8 cellular contexts compared by ENCODE assay signal in the genomic region with DNA sequence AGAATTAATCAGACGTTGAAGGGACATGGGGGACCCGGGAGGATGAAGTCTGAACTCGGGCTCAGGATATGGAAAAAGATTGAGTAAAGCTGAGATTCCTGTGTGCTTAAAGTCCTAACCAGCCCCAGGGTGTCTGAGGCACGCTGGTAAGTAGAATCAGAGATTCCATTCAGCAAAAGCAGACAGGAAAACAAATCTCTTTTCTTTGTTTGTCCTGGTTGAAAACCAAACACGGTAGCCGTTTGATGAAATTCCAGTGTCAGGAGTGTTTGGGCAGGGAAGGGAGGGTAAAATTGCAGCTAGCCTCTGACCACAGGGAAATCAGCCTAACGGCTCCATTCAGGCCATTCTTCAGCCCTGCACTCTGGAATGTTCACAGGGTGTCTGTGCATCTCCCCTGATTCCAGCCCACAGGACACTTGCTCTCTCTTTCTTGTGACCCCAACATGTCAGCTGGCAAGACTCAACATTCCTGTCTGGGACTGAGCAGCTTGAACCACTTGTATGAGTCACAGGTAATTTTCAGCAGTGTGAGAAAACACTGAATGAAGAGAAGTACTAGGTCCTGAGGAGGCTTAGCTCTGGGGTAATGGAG. TPM values are rescaled to one million over a fixed set of nuclear protein-coding genes. Genes with fewer than 3 reads are reported as not detected.
DNase-seq lines count a peak whose midpoint lies in the region; ATAC-seq and TF ChIP-seq lines count a peak whose summit lies in the region.

No MANE protein-coding gene starts in this region.

- H3K4me3 ChIP-seq in HEK293 (ENCODE audit: low read depth, low read length) (no peak overlapping the region), hepatocyte (no peak overlapping the region)

- no peaks in the 10 kb centered on the region for H3K9me2 ChIP-seq in hepatocyte (replicated peaks; ENCODE audit: insufficient read depth)

- no peaks in the 10 kb centered on the region for H3K27me3 ChIP-seq in hepatocyte

- no peaks in the 10 kb centered on the region for H3K79me2 ChIP-seq in hepatocyte

- POLR2A ChIA-PET in HEK293 (lab: Yijun Ruan, JAX), result interaction anchor here (0.5 to 0.9 kb wide), 2 partner anchors 10 to 110 kb away, joined by 3 to 4 read pairs; no protein-coding TSS in a partner anchor

- H3K9me3 Mint-ChIP-seq in activated T-helper 2 cell treated with anti-CD3 and anti-CD28 coated beads, Interferon-gamma antibody, Interleukin-2, Interleukin-4, amounts not matched to agents 10 μg/mL and 5 μg/mL and 100 μg/mL, durations not matched to agents 14 hours and 24 hours and 36 hours, result no peaks in the 10 kb centered on the region
- no peaks in the 10 kb centered on the region for H3K9me3 Mint-ChIP-seq in stimulated activated effector memory CD8-positive, alpha-beta T cell treated with anti-CD3 and anti-CD28 coated beads, Interleukin-12 subunit alpha, Interleukin-12 subunit beta, amount 100 ng/mL, for 72 hours

- intact Hi-C loops in activated T-helper 2 cell treated with anti-CD3 and anti-CD28 coated beads, Interferon-gamma antibody, Interleukin-2, Interleukin-4, amounts not matched to agents 10 μg/mL and 5 μg/mL and 100 μg/mL, durations not matched to agents 14 hours and 24 hours and 36 hours (cut with micrococcal nuclease), result loop anchor here (5.0 kb wide), 1 partner anchor 315 kb away; a partner anchor contains a TSS

- H3K27ac Mint-ChIP-seq in activated T-helper 2 cell treated with anti-CD3 and anti-CD28 coated beads, Interferon-gamma antibody, Interleukin-2, Interleukin-4, amounts not matched to agents 10 μg/mL and 5 μg/mL and 100 μg/mL, durations not matched to agents 14 hours and 24 hours and 36 hours, result peak overlapping the region; percentile 88
- peak overlapping the region; percentile 97 for H3K27ac Mint-ChIP-seq in stimulated activated effector memory CD8-positive, alpha-beta T cell treated with anti-CD3 and anti-CD28 coated beads, Interleukin-12 subunit alpha, Interleukin-12 subunit beta, amount 100 ng/mL, for 72 hours

- no peaks in the 10 kb centered on the region for H4K20me1 ChIP-seq in hepatocyte (ENCODE audit: insufficient read depth, poor library complexity, severe bottlenecking)

- H3K4me1 Mint-ChIP-seq in activated T-helper 2 cell treated with anti-CD3 and anti-CD28 coated beads, Interferon-gamma antibody, Interleukin-2, Interleukin-4, amounts not matched to agents 10 μg/mL and 5 μg/mL and 100 μg/mL, durations not matched to agents 14 hours and 24 hours and 36 hours (ENCODE audit: low read depth), result peaks cover 29% of the 10 kb centered on the region
- H3K4me1 Mint-ChIP-seq in stimulated activated effector memory CD8-positive, alpha-beta T cell treated with anti-CD3 and anti-CD28 coated beads, Interleukin-12 subunit alpha, Interleukin-12 subunit beta, amount 100 ng/mL, for 72 hours, result peaks cover 21% of the 10 kb centered on the region

- CTCF ChIA-PET in HEK293 (lab: Yijun Ruan, JAX), result interaction anchor here (0.5 to 1.3 kb wide), 4 partner anchors 17 to 980 kb away, joined by 3 to 8 read pairs (median 5); no protein-coding TSS in a partner anchor

- in situ Hi-C loops in ACHN (cut with HindIII; ENCODE audit: low pct_ligation_motif_present, low pct_unique_long_range_greater_than_20kb, low sequenced_read_pairs), result no loop called here

- peak overlapping the region; percentile 1 for H2AFZ ChIP-seq in hepatocyte

- H3K27me3 Mint-ChIP-seq in activated T-helper 2 cell treated with anti-CD3 and anti-CD28 coated beads, Interferon-gamma antibody, Interleukin-2, Interleukin-4, amounts not matched to agents 10 μg/mL and 5 μg/mL and 100 μg/mL, durations not matched to agents 14 hours and 24 hours and 36 hours (ENCODE audit: low read depth), result no peaks in the 10 kb centered on the region

- DNase-seq in ACHN (peak; percentile 62), hepatocyte (ENCODE audit: low spot score) (peak; percentile 55), NCI-H446 (lab: John Stamatoyannopoulos, UW) (no peak)
- DNase-seq in activated T-helper 2 cell treated with anti-CD3 and anti-CD28 coated beads, Interferon-gamma antibody, Interleukin-2, Interleukin-4, amounts not matched to agents 10 μg/mL and 5 μg/mL and 100 μg/mL, durations not matched to agents 14 hours and 24 hours and 36 hours (ENCODE audit: low spot score), result no peak
- DNase-seq in stimulated activated effector memory CD8-positive, alpha-beta T cell treated with anti-CD3 and anti-CD28 coated beads, Interleukin-12 subunit alpha, Interleukin-12 subunit beta, amount 100 ng/mL, for 72 hours (ENCODE audit: low spot score in 2 of 2), result no peak
- no peak for DNase-seq in stimulated activated CD4-positive, alpha-beta T cell treated with anti-CD3 and anti-CD28 coated beads, Interleukin-4, amount 100 ng/mL, for 24 hours
- DNase-seq in activated CD8-positive, alpha-beta memory T cell treated with anti-CD3 and anti-CD28 coated beads, Interleukin-2, amount 50 U/mL, for 4 hours, result no peak

- no peak overlapping the region for H3K27ac ChIP-seq in HEK293 (ENCODE audit: extremely low read depth, low read depth, low read length)
- peak overlapping the region; percentile 75 for H3K27ac ChIP-seq in hepatocyte

- H3K36me3 ChIP-seq in HEK293 (ENCODE audit: control insufficient read depth in 2 of 2, insufficient read depth in 1 of 2, low read length in 2 of 2) (no peaks in the 10 kb centered on the region), hepatocyte (replicated peaks; ENCODE audit: insufficient read depth, low read depth) (no peaks in the 10 kb centered on the region)

- 6% methylated on average over 7 of the region's 7 CpGs for WGBS in hepatocyte (ENCODE audit: low lambda C conversion rate, missing lambda C conversion rate)

- peaks cover 22% of the 10 kb centered on the region for H3K36me3 Mint-ChIP-seq in activated T-helper 2 cell treated with anti-CD3 and anti-CD28 coated beads, Interferon-gamma antibody, Interleukin-2, Interleukin-4, amounts not matched to agents 10 μg/mL and 5 μg/mL and 100 μg/mL, durations not matched to agents 14 hours and 24 hours and 36 hours (ENCODE audit: low read depth)
- H3K36me3 Mint-ChIP-seq in stimulated activated effector memory CD8-positive, alpha-beta T cell treated with anti-CD3 and anti-CD28 coated beads, Interleukin-12 subunit alpha, Interleukin-12 subunit beta, amount 100 ng/mL, for 72 hours, result peaks cover 11% of the 10 kb centered on the region

- peak; percentile 22 for ATAC-seq in stimulated activated effector memory CD8-positive, alpha-beta T cell treated with anti-CD3 and anti-CD28 coated beads, Interleukin-12 subunit alpha, Interleukin-12 subunit beta, amount 100 ng/mL, for 72 hours

- H3K4me2 ChIP-seq in hepatocyte, result peak overlapping the region; percentile 10

- no peak for TF ChIP-seq CTCF in HEK293 (tag by site-specific recombination; IDR thresholded peaks at IDR 0.05)
- TF ChIP-seq CTCF in hepatocyte (IDR thresholded peaks at IDR 0.05; ENCODE audit: poor library complexity), result no peak

- H3K4me1 ChIP-seq in HEK293 (ENCODE audit: control insufficient read depth, insufficient read depth, low read length), result no peaks in the 10 kb centered on the region; the same call in 1 of the 2 replicates
- peaks cover 16% of the 10 kb centered on the region for H3K4me1 ChIP-seq in hepatocyte (ENCODE audit: insufficient read depth)

- H3K9me3 ChIP-seq in HEK293 (ENCODE audit: control insufficient read depth, insufficient read depth, low read depth, low read length), result no peaks in the 10 kb centered on the region
- H3K9me3 ChIP-seq in hepatocyte (ENCODE audit: low read depth), result no peaks in the 10 kb centered on the region

- H3K4me3 Mint-ChIP-seq in activated T-helper 2 cell treated with anti-CD3 and anti-CD28 coated beads, Interferon-gamma antibody, Interleukin-2, Interleukin-4, amounts not matched to agents 10 μg/mL and 5 μg/mL and 100 μg/mL, durations not matched to agents 14 hours and 24 hours and 36 hours (ENCODE audit: low read depth), result peak overlapping the region; percentile 100
- peak overlapping the region; percentile 90 for H3K4me3 Mint-ChIP-seq in stimulated activated effector memory CD8-positive, alpha-beta T cell treated with anti-CD3 and anti-CD28 coated beads, Interleukin-12 subunit alpha, Interleukin-12 subunit beta, amount 100 ng/mL, for 72 hours

TF ChIP-seq in HEK293, 187 proteins besides CTCF, POLR2A, EP300 and RAD21 (continues in another document):
- TF ChIP-seq SCRT2 (tag by site-specific recombination; IDR thresholded peaks at IDR 0.05), result peak; percentile 75
- TF ChIP-seq, protein P1, sequence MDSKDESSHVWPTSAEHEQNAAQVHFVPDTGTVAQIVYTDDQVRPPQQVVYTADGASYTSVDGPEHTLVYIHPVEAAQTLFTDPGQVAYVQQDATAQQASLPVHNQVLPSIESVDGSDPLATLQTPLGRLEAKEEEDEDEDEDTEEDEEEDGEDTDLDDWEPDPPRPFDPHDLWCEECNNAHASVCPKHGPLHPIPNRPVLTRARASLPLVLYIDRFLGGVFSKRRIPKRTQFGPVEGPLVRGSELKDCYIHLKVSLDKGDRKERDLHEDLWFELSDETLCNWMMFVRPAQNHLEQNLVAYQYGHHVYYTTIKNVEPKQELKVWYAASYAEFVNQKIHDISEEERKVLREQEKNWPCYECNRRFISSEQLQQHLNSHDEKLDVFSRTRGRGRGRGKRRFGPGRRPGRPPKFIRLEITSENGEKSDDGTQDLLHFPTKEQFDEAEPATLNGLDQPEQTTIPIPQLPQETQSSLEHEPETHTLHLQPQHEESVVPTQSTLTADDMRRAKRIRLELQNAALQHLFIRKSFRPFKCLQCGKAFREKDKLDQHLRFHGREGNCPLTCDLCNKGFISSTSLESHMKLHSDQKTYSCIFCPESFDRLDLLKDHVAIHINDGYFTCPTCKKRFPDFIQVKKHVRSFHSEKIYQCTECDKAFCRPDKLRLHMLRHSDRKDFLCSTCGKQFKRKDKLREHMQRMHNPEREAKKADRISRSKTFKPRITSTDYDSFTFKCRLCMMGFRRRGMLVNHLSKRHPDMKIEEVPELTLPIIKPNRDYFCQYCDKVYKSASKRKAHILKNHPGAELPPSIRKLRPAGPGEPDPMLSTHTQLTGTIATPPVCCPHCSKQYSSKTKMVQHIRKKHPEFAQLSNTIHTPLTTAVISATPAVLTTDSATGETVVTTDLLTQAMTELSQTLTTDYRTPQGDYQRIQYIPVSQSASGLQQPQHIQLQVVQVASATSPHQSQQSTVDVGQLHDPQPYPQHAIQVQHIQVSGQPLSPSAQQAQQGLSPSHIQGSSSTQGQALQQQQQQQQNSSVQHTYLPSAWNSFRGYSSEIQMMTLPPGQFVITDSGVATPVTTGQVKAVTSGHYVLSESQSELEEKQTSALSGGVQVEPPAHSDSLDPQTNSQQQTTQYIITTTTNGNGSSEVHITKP (tag by site-specific recombination; IDR thresholded peaks at IDR 0.05), result 0 out of 2 replicates have a peak, but pooled peaks have one; percentile 8
- TF ChIP-seq ZBTB17 (tag by site-specific recombination; IDR thresholded peaks at IDR 0.05), result peak; percentile 30; the same call in 1 of the 2 replicates

RNA-seq across cellular contexts. Expression of a gene that starts 31.0 kb away (rescaled TPM):
- 3.1 and 4.6 TPM in 2 replicates for total RNA-seq in activated T-helper 2 cell treated with anti-CD3 and anti-CD28 coated beads, Interferon-gamma antibody, Interleukin-2, Interleukin-4, amounts not matched to agents 10 μg/mL and 5 μg/mL and 100 μg/mL, durations not matched to agents 14 hours and 24 hours and 36 hours
- 0.70 and 0.92 TPM in 2 replicates for total RNA-seq in hepatocyte
- 2.1 and 3.9 TPM in 2 replicates for polyA plus RNA-seq in hepatocyte

Comparison
In these comparisons a context has a peak if more than half of its experiments do, and no peak if none do; other contexts are left out.
1. DNase-seq: peak in ACHN (single experiment) and hepatocyte (single experiment); none in activated T-helper 2 cell treated with anti-CD3 and anti-CD28 coated beads, Interferon-gamma antibody, Interleukin-2, Interleukin-4, amounts not matched to agents 10 μg/mL and 5 μg/mL and 100 μg/mL, durations not matched to agents 14 hours and 24 hours and 36 hours (single experiment), stimulated activated effector memory CD8-positive, alpha-beta T cell treated with anti-CD3 and anti-CD28 coated beads, Interleukin-12 subunit alpha, Interleukin-12 subunit beta, amount 100 ng/mL, for 72 hours (0 of 2), stimulated activated CD4-positive, alpha-beta T cell treated with anti-CD3 and anti-CD28 coated beads, Interleukin-4, amount 100 ng/mL, for 24 hours (single experiment), activated CD8-positive, alpha-beta memory T cell treated with anti-CD3 and anti-CD28 coated beads, Interleukin-2, amount 50 U/mL, for 4 hours (single experiment) and NCI-H446 (0 of 2).